8 cellular contexts compared by ENCODE assay signal in genomic region chr9:35746583-35746982, GRCh38. TPM values are rescaled to one million over a fixed set of nuclear protein-coding genes. Genes with fewer than 3 reads are reported as not detected.
DNase-seq lines count a peak whose midpoint lies in the region; ATAC-seq and TF ChIP-seq lines count a peak whose summit lies in the region.

No MANE protein-coding gene starts in this region.

- H3K36me3 ChIP-seq in hepatocyte (replicated peaks; ENCODE audit: insufficient read depth, low read depth) (no peaks in the 10 kb centered on the region), smooth muscle cell (ENCODE audit: low read depth) (peaks cover 3% of the 10 kb centered on the region)

- peaks cover 76% of the 10 kb centered on the region for H3K79me2 ChIP-seq in hepatocyte
- peaks cover 79% of the 10 kb centered on the region for H3K79me2 ChIP-seq in smooth muscle cell (ENCODE audit: low read depth)

- no peaks in the 10 kb centered on the region for H3K27me3 Mint-ChIP-seq in WTC11 (ENCODE audit: low read depth)

- H3K36me3 Mint-ChIP-seq in WTC11, result peaks cover 46% of the 10 kb centered on the region

- POLR2A ChIA-PET in WTC11 (lab: Charles Lee), result interaction anchor here (1.1 to 1.8 kb wide), 2 partner anchors 11 to 14 kb away, joined by 3 to 8 read pairs; partner anchors contain the start of genes CREB3 and TLN1

- H3K27ac ChIP-seq in hepatocyte, result peak overlapping the region; percentile 97
- H3K27ac ChIP-seq in smooth muscle cell (ENCODE audit: low read depth), result no peak overlapping the region

- H3F3A ChIP-seq in smooth muscle cell (ENCODE audit: low read depth), result no peaks in the 10 kb centered on the region

- H3K4me2 ChIP-seq in hepatocyte (peak overlapping the region; percentile 95), smooth muscle cell (peak overlapping the region; percentile 98)

- H3K4me3 ChIP-seq in hepatocyte (peak overlapping the region; percentile 86), smooth muscle cell (peak overlapping the region; percentile 94)

- H3K9ac ChIP-seq in smooth muscle cell (ENCODE audit: low read depth), result peak overlapping the region; percentile 17

- no peaks in the 10 kb centered on the region for H3K9me2 ChIP-seq in hepatocyte (replicated peaks; ENCODE audit: insufficient read depth)

- H3K4me3 Mint-ChIP-seq in WTC11, result peak overlapping the region; percentile 92

- no peak for TF ChIP-seq CTCF in WTC11 (IDR thresholded peaks at IDR 0.05)
- no peak for TF ChIP-seq CTCF in hepatocyte (IDR thresholded peaks at IDR 0.05; ENCODE audit: poor library complexity)
- no peak for TF ChIP-seq CTCF in smooth muscle cell (IDR thresholded peaks at IDR 0.05; ENCODE audit: borderline replicate concordance, insufficient read depth, poor library complexity, severe bottlenecking)

- peaks cover 27% of the 10 kb centered on the region for H3K4me1 Mint-ChIP-seq in WTC11

- H3K4me1 ChIP-seq in hepatocyte (ENCODE audit: insufficient read depth) (peaks cover 23% of the 10 kb centered on the region), smooth muscle cell (ENCODE audit: low read depth) (peaks cover 24% of the 10 kb centered on the region)

- H4K20me1 ChIP-seq in hepatocyte (ENCODE audit: insufficient read depth, poor library complexity, severe bottlenecking) (peaks cover 23% of the 10 kb centered on the region), smooth muscle cell (ENCODE audit: low read depth) (peaks cover 63% of the 10 kb centered on the region)

- H2AFZ ChIP-seq in hepatocyte (no peak overlapping the region), smooth muscle cell (ENCODE audit: low read depth) (no peak overlapping the region)

- no peaks in the 10 kb centered on the region for H3K9me3 ChIP-seq in hepatocyte (ENCODE audit: low read depth)
- H3K9me3 ChIP-seq in smooth muscle cell (replicated peaks; ENCODE audit: low read depth), result no peaks in the 10 kb centered on the region

- DNase-seq in DMS53 (lab: John Stamatoyannopoulos, UW) (peak; percentile 49), DMS53 treated with DMSO at 0.1 percent for 48 hours (lab: John Stamatoyannopoulos, UW; ENCODE audit: unreplicated experiment) (no peak), WTC11 (ENCODE audit: low spot score) (no peak), hepatocyte (ENCODE audit: low spot score) (peak; percentile 63), smooth muscle cell (lab: John Stamatoyannopoulos, UW; ENCODE audit: unreplicated experiment) (no peak), COR-L47 (lab: John Stamatoyannopoulos, UW) (no peak)

- 42% methylated on average over 3 of the region's 3 CpGs for WGBS in hepatocyte (ENCODE audit: low lambda C conversion rate, missing lambda C conversion rate)
- WGBS in smooth muscle cell (ENCODE audit: low lambda C conversion rate), result 73% methylated on average over 3 of the region's 3 CpGs

- no peak for ATAC-seq in WTC11
- no peak for ATAC-seq in GM18498 (IDR thresholded peaks at IDR 0.05; ENCODE audit: unreplicated experiment)
- ATAC-seq in GM21515 (IDR thresholded peaks at IDR 0.05; ENCODE audit: unreplicated experiment), result no peak

- CTCF ChIA-PET in WTC11 (lab: Charles Lee), result interaction anchor here (1.0 to 4.1 kb wide), 4 partner anchors 10 to 19 kb away, joined by 4 to 27 read pairs (median 9); no protein-coding TSS in a partner anchor

- H3K27me3 ChIP-seq in hepatocyte, result no peaks in the 10 kb centered on the region
- H3K27me3 ChIP-seq in smooth muscle cell (ENCODE audit: low read depth), result no peaks in the 10 kb centered on the region

- no peaks in the 10 kb centered on the region for H3K9me3 Mint-ChIP-seq in WTC11

- H3K27ac Mint-ChIP-seq in WTC11, result no peak overlapping the region

TF ChIP-seq in WTC11, 78 proteins besides CTCF, POLR2A, EP300 and RAD21 (continues in another document):
- TF ChIP-seq CBFB (CRISPR knock-in tag; IDR thresholded peaks at IDR 0.05; ENCODE audit: low read depth) (no peak), ZNF281 (CRISPR knock-in tag; IDR thresholded peaks at IDR 0.05) (no peak), RELA (CRISPR knock-in tag; IDR thresholded peaks at IDR 0.05; ENCODE audit: borderline replicate concordance) (no peak), E2F1 (CRISPR knock-in tag; IDR thresholded peaks at IDR 0.05) (no peak), EMX1 (CRISPR knock-in tag; IDR thresholded peaks at IDR 0.05) (no peak), HMGXB4 (CRISPR knock-in tag; IDR thresholded peaks at IDR 0.05) (no peak), SOX15 (CRISPR knock-in tag; IDR thresholded peaks at IDR 0.05) (no peak)

RNA-seq across cellular contexts. Expression of gene GBA2, which starts 2.4 kb away (rescaled TPM):
- total RNA-seq in WTC11 (2021), result 85.5 to 104 TPM (median 89.7 TPM) in 3 replicates
- total RNA-seq in hepatocyte, result 58.5 and 60.5 TPM in 2 replicates
- 77.5 and 80.2 TPM in 2 replicates for polyA plus RNA-seq in hepatocyte
- total RNA-seq in smooth muscle cell, result 33.8 and 37.8 TPM in 2 replicates
- polyA plus RNA-seq in smooth muscle cell, result 35.3 and 52.7 TPM in 2 replicates

RNA-seq across cellular contexts. Expression of gene RGP1, which starts 2.5 kb away (rescaled TPM):
- total RNA-seq in WTC11 (2021) (29.7 to 30.0 TPM (median 30.0 TPM) in 3 replicates), hepatocyte (17.1 and 19.3 TPM in 2 replicates), smooth muscle cell (15.3 and 18.3 TPM in 2 replicates)
- polyA plus RNA-seq in hepatocyte (11.2 and 11.4 TPM in 2 replicates), smooth muscle cell (12.8 and 14.6 TPM in 2 replicates)

RNA-seq across cellular contexts. Expression of gene MSMP, which starts 7.5 kb away (rescaled TPM):
- total RNA-seq in WTC11 (2021), result 1.0 to 2.1 TPM (median 1.2 TPM) in 3 replicates
- total RNA-seq in hepatocyte, result not detected in 2 replicates
- polyA plus RNA-seq in hepatocyte, result not detected in 2 replicates
- not detected in 2 replicates for total RNA-seq in smooth muscle cell
- polyA plus RNA-seq in smooth muscle cell, result not detected in 2 replicates

RNA-seq across cellular contexts. Expression of gene CREB3, which starts 14.1 kb away (rescaled TPM):
- total RNA-seq in WTC11 (2021), result 21.4 to 24.2 TPM (median 23.1 TPM) in 3 replicates
- 54.6 and 69.6 TPM in 2 replicates for total RNA-seq in hepatocyte
- polyA plus RNA-seq in hepatocyte, result 79.8 and 79.9 TPM in 2 replicates
- total RNA-seq in smooth muscle cell, result 66.9 and 73.5 TPM in 2 replicates
- polyA plus RNA-seq in smooth muscle cell, result 81.0 and 99.2 TPM in 2 replicates

RNA-seq across cellular contexts. Expression of gene TLN1, which starts 14.6 kb away (rescaled TPM):
- total RNA-seq in WTC11 (2021) (97.1 to 109 TPM (median 106 TPM) in 3 replicates), hepatocyte (100 and 113 TPM in 2 replicates), smooth muscle cell (130 and 150 TPM in 2 replicates)
- polyA plus RNA-seq in hepatocyte (70.5 and 73.4 TPM in 2 replicates), smooth muscle cell (112 and 145 TPM in 2 replicates)

Comparison
In these comparisons a context has a peak if more than half of its experiments do, and no peak if none do; other contexts are left out.
1. DNase-seq: peak in DMS53 (single experiment) and hepatocyte (single experiment); none in DMS53 treated with DMSO at 0.1 percent for 48 hours (single experiment), WTC11 (single experiment), smooth muscle cell (single experiment) and COR-L47 (single experiment).